Comparison of ENCODE assay signal across 1 cellular context in genomic region chr12:128815779-128816642, GRCh38.
TF ChIP-seq lines count a peak whose summit lies in the region.

No MANE protein-coding gene starts in this region.

TF ChIP-seq in HepG2, 621 proteins besides CTCF, POLR2A, EP300 and RAD21:
- TF ChIP-seq ISL2 (CRISPR knock-in tag; IDR thresholded peaks at IDR 0.05) = no peak
- TF ChIP-seq ZFP36L1 (CRISPR knock-in tag; IDR thresholded peaks at IDR 0.05) = no peak
- no peak for TF ChIP-seq CENPT (CRISPR knock-in tag; IDR thresholded peaks at IDR 0.05; ENCODE audit: low read depth)
- TF ChIP-seq ZNF557 (CRISPR knock-in tag; IDR thresholded peaks at IDR 0.05) = no peak
- no peak for TF ChIP-seq ZNF225 (CRISPR knock-in tag; IDR thresholded peaks at IDR 0.05)
- no peak for TF ChIP-seq ZNF704 (CRISPR knock-in tag; IDR thresholded peaks at IDR 0.05; ENCODE audit: borderline replicate concordance)
- no peak for TF ChIP-seq CBX1 (IDR thresholded peaks at IDR 0.05; ENCODE audit: low read depth)
- TF ChIP-seq ZNF780A (CRISPR knock-in tag; IDR thresholded peaks at IDR 0.05) = no peak
- TF ChIP-seq SMAD3 (CRISPR knock-in tag; IDR thresholded peaks at IDR 0.05) = no peak
- TF ChIP-seq, protein P1, sequence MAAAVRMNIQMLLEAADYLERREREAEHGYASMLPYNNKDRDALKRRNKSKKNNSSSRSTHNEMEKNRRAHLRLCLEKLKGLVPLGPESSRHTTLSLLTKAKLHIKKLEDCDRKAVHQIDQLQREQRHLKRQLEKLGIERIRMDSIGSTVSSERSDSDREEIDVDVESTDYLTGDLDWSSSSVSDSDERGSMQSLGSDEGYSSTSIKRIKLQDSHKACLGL (CRISPR knock-in tag; IDR thresholded peaks at IDR 0.05) = no peak
- no peak for TF ChIP-seq ZNF761 (CRISPR knock-in tag; conservative IDR thresholded peaks at IDR 0.05)
- no peak for TF ChIP-seq SCMH1 (CRISPR knock-in tag; IDR thresholded peaks at IDR 0.05; ENCODE audit: borderline replicate concordance)
- no peak for TF ChIP-seq SNAPC2 (CRISPR knock-in tag; IDR thresholded peaks at IDR 0.05)
TF ChIP-seq in HepG2: peak in this region for 0.
